1 cellular context compared by ENCODE assay signal in genomic region chr20:47365023-47365764, GRCh38.
TF ChIP-seq lines count a peak whose summit lies in the region.

No MANE protein-coding gene starts in this region.

TF ChIP-seq in K562, 482 proteins besides CTCF, POLR2A, EP300 and RAD21 (continued from another document and continues in another):
- TF ChIP-seq ZBTB11 (CRISPR knock-in tag; IDR thresholded peaks at IDR 0.05) = peak in 2 of 3 experiments; percentile 60 to 66; a peak in 3 of 6 replicates
- TF ChIP-seq RBM22 (IDR thresholded peaks at IDR 0.05; ENCODE audit: low read depth, low read length, poor library complexity, severe bottlenecking) = no peak
- TF ChIP-seq PRPF4 (IDR thresholded peaks at IDR 0.05; ENCODE audit: insufficient read depth, low read depth, low read length, poor library complexity, severe bottlenecking) = no peak
- no peak for TF ChIP-seq MGA (IDR thresholded peaks at IDR 0.05)
- TF ChIP-seq WHSC1 (IDR thresholded peaks at IDR 0.05; ENCODE audit: low read length) = no peak
- TF ChIP-seq ZNF347 (CRISPR knock-in tag; IDR thresholded peaks at IDR 0.05; ENCODE audit: low read depth) = no peak
- peak; percentile 92 for TF ChIP-seq ETV5 (CRISPR knock-in tag; IDR thresholded peaks at IDR 0.05; ENCODE audit: low read depth)
- TF ChIP-seq HES1 (IDR thresholded peaks at IDR 0.05; ENCODE audit: low read depth) = peak; percentile 55; the same call in 1 of the 2 replicates
- no peak for TF ChIP-seq FOXK1 (CRISPR knock-in tag; IDR thresholded peaks at IDR 0.05; ENCODE audit: borderline replicate concordance)
- TF ChIP-seq KLF13 (tag; IDR thresholded peaks at IDR 0.05; ENCODE audit: borderline replicate concordance, low read depth) = no peak
- TF ChIP-seq ZNF589 (CRISPR knock-in tag; IDR thresholded peaks at IDR 0.05; ENCODE audit: low read depth) = peak; percentile 48; the same call in 1 of the 2 replicates
- TF ChIP-seq SIN3A (IDR thresholded peaks at IDR 0.05; ENCODE audit: borderline replicate concordance in 2 of 2, control insufficient read depth in 1 of 2, low read depth in 2 of 2, low read length in 2 of 2) = no peak
- TF ChIP-seq GMEB1 (CRISPR knock-in tag; IDR thresholded peaks at IDR 0.05) = no peak
- TF ChIP-seq RBM17 (IDR thresholded peaks at IDR 0.05; ENCODE audit: borderline replicate concordance, low read depth, low read length) = no peak
- no peak for TF ChIP-seq CHD1 (IDR thresholded peaks at IDR 0.05; ENCODE audit: low read length)
- no peak for TF ChIP-seq ZNF134 (CRISPR knock-in tag; conservative IDR thresholded peaks at IDR 0.05)
- no peak for TF ChIP-seq GTF2E2 (tag; IDR thresholded peaks at IDR 0.05)
- TF ChIP-seq SRSF7 (optimal IDR thresholded peaks at IDR 0.05; ENCODE audit: low read depth, low read length) = no peak
- TF ChIP-seq ZNF699 (CRISPR knock-in tag; IDR thresholded peaks at IDR 0.05; ENCODE audit: insufficient replicate concordance) = no peak
- peak; percentile 93 for TF ChIP-seq DPF2 (IDR thresholded peaks at IDR 0.05)
- no peak for TF ChIP-seq IRF9 (tag; IDR thresholded peaks at IDR 0.05)
- no peak for TF ChIP-seq PREB (CRISPR knock-in tag; IDR thresholded peaks at IDR 0.05)
- no peak; a peak in 1 of 4 replicates for TF ChIP-seq ZNF639 (CRISPR knock-in tag; conservative IDR thresholded peaks at IDR 0.05 in 1 of 2, IDR thresholded peaks at IDR 0.05 in 1 of 2)
- peak; percentile 60 to 72; a peak in 3 of 4 replicates for TF ChIP-seq TRIM24 (IDR thresholded peaks at IDR 0.05)
- TF ChIP-seq LEF1 (IDR thresholded peaks at IDR 0.05) = peak; percentile 58; the same call in 1 of the 2 replicates
- peak; percentile 39; the same call in 1 of the 2 replicates for TF ChIP-seq BHLHE40 (IDR thresholded peaks at IDR 0.05; ENCODE audit: low read length)
- no peak for TF ChIP-seq PATZ1 (CRISPR knock-in tag; IDR thresholded peaks at IDR 0.05; ENCODE audit: borderline replicate concordance)
- TF ChIP-seq CEBPG (CRISPR knock-in tag; IDR thresholded peaks at IDR 0.05) = no peak
- TF ChIP-seq CEBPG (tag; conservative IDR thresholded peaks at IDR 0.05 in 1 of 2, IDR thresholded peaks at IDR 0.05 in 1 of 2) = no peak
- TF ChIP-seq ZNF324 (CRISPR knock-in tag; IDR thresholded peaks at IDR 0.05) = no peak
